ENCODE assay signal across 1 cellular context in genomic region chr1:1569341-1569740, GRCh38.
TF ChIP-seq lines count a peak whose summit lies in the region.

No MANE protein-coding gene starts in this region.

TF ChIP-seq in HepG2, 621 proteins besides CTCF, POLR2A, EP300 and RAD21:
- no peak for TF ChIP-seq USF2 (IDR thresholded peaks at IDR 0.05; ENCODE audit: low read depth, low read length)
- no peak for TF ChIP-seq USF2 (CRISPR knock-in tag; IDR thresholded peaks at IDR 0.05; ENCODE audit: borderline replicate concordance)
- TF ChIP-seq ETV6 (CRISPR knock-in tag; conservative IDR thresholded peaks at IDR 0.05), result no peak
- no peak for TF ChIP-seq ZNF556 (CRISPR knock-in tag; IDR thresholded peaks at IDR 0.05; ENCODE audit: borderline replicate concordance)
- TF ChIP-seq ZNF362 (CRISPR knock-in tag; IDR thresholded peaks at IDR 0.05; ENCODE audit: borderline replicate concordance), result no peak
- no peak for TF ChIP-seq ZC3H4 (CRISPR knock-in tag; IDR thresholded peaks at IDR 0.05; ENCODE audit: borderline replicate concordance)
- TF ChIP-seq ZBTB2 (CRISPR knock-in tag; IDR thresholded peaks at IDR 0.05; ENCODE audit: low read depth), result no peak
- TF ChIP-seq ZBTB25 (CRISPR knock-in tag; IDR thresholded peaks at IDR 0.05), result no peak
- TF ChIP-seq KDM6A (CRISPR knock-in tag; IDR thresholded peaks at IDR 0.05; ENCODE audit: low read depth), result no peak
- no peak for TF ChIP-seq ZNF335 (CRISPR knock-in tag; IDR thresholded peaks at IDR 0.05)
- TF ChIP-seq ZSCAN22 (CRISPR knock-in tag; IDR thresholded peaks at IDR 0.05), result no peak
